In the genomic region with DNA sequence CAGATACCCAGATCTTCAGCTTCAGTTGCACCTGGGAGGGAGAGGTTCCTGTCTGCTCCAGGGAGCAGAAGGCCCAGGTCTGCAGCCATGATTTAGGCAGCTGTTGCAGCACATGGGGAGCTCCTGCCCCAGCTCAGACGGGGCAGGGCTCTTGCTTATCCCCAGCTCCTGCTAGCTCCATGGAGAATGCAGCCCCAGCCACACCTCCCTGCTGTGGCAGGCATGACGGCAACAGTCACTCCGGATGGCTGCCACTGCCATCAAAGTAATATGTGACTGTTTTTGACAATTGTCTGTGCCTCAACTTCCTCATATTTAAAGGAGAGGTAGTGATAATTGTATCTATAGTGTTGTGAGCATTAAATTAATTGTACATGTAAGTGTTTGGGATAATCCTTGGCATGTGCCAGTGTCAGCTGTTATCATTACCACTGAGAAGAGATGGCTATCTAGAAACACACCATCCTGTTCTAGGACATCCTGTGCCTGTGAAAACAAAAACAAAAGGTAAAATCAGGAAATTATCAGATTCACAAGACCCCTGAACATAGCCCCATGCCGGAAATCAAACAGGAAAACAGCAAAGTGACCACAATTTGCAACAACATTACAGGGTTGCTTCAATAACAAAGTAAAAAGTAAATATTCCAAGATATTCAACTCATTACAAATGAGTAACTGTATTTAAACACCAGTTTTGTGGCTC, we compare ENCODE assay signal across 21 cellular contexts.
DNase-seq lines count a peak whose midpoint lies in the region; ATAC-seq, FAIRE-seq and TF ChIP-seq lines count a peak whose summit lies in the region.
"Had no signal": no experiment of that assay in that cellular context is flagged by ENCODE, and none has a peak within 500 bp of the region (broad histone marks: within the 10 kb centered on the region; RNA-seq: fewer than 3 reads in every experiment).

No MANE protein-coding gene starts in this region.

- no peak for ATAC-seq in activated T-cell treated with anti-CD3 and anti-CD28 coated beads, Interleukin-2, amount 50 U/mL, for 72 hours (replicated peaks in 1 of 2)
- peak; percentile 31 to 78 (median 62) for ATAC-seq in T-cell (replicated peaks in 1 of 4)
- no peak for ATAC-seq in stimulated activated naive B cell treated with anti-CD40 and anti-IgM and Interleukin-4, amounts not matched to agents 10 μg/mL and 1 μg/mL and 100 μg/mL, for 72 hours (replicated peaks)

- dilution Hi-C loops in endothelial cell of umbilical vein (cut with MboI; ENCODE audit: extremely low pct_ligation_motif_present, low sequenced_read_pairs) = no loop called here

- no peaks in the 10 kb centered on the region for H3K79me2 ChIP-seq in endothelial cell of umbilical vein (ENCODE audit: control insufficient read depth, insufficient read depth, low read length)

- H4K20me1 ChIP-seq in endothelial cell of umbilical vein (replicated peaks; ENCODE audit: control insufficient read depth, extremely low read depth, insufficient read depth, low read length) = no peaks in the 10 kb centered on the region

- no peak overlapping the region for H4K91ac ChIP-seq in mesenchymal stem cell (ENCODE audit: low read length)

- no peaks in the 10 kb centered on the region for H3K79me1 ChIP-seq in mesenchymal stem cell (replicated peaks; ENCODE audit: low read length, poor library complexity, severe bottlenecking)

- H2AK5ac ChIP-seq in mesenchymal stem cell (ENCODE audit: low read length, severe bottlenecking) = no peak overlapping the region

- H3K36me3 ChIP-seq in endothelial cell of umbilical vein (ENCODE audit: control insufficient read depth in 2 of 2, extremely low read depth in 1 of 2, insufficient read depth in 2 of 2, low read length in 2 of 2) = no peaks in the 10 kb centered on the region
- no peaks in the 10 kb centered on the region for H3K36me3 ChIP-seq in suprapubic skin
- no peaks in the 10 kb centered on the region for H3K36me3 ChIP-seq in mesenchymal stem cell (ENCODE audit: control insufficient read depth in 1 of 2, insufficient read depth in 2 of 2, low read depth in 1 of 2, low read length in 2 of 2)
- H3K36me3 ChIP-seq: HAP-1, MG63, sigmoid colon had no signal

- peak overlapping the region; percentile 41 for H3K27ac ChIP-seq in endothelial cell of umbilical vein (ENCODE audit: insufficient read depth, low read depth, low read length)
- H3K27ac ChIP-seq in suprapubic skin = no peak overlapping the region
- H3K27ac ChIP-seq in mesenchymal stem cell (ENCODE audit: low read length, poor library complexity, severe bottlenecking) = no peak overlapping the region
- H3K27ac ChIP-seq: PC-9 had no signal

- no peak for TF ChIP-seq POLR2A in endothelial cell of umbilical vein (IDR thresholded peaks at IDR 0.05; ENCODE audit: low read depth, low read length)
- no peak for TF ChIP-seq POLR2A in suprapubic skin (IDR thresholded peaks at IDR 0.05)

- H3K23ac ChIP-seq in mesenchymal stem cell (ENCODE audit: low read length in 2 of 2) = no peak overlapping the region

- H2BK15ac ChIP-seq in mesenchymal stem cell (ENCODE audit: low read depth, poor library complexity, severe bottlenecking) = no peak overlapping the region

- H3K4me2 ChIP-seq in endothelial cell of umbilical vein (ENCODE audit: insufficient read depth, low read length) (peak overlapping the region; percentile 51), mesenchymal stem cell (ENCODE audit: low read length, poor library complexity, severe bottlenecking) (no peak overlapping the region)
- H3K4me2 ChIP-seq: PC-9 had no signal

- no peak overlapping the region for H3K18ac ChIP-seq in mesenchymal stem cell (ENCODE audit: low read depth in 1 of 2, low read length in 2 of 2)

- no peak overlapping the region for H3K4me3 Mint-ChIP-seq in activated T-cell treated with anti-CD3 and anti-CD28 coated beads, Interleukin-2, amount 50 U/mL, for 72 hours
- peak overlapping the region in 2 of 3 donors; percentile 25 to 49 for H3K4me3 Mint-ChIP-seq in T-cell
- H3K4me3 Mint-ChIP-seq in stimulated activated naive B cell treated with anti-CD40 and anti-IgM and Interleukin-4, amounts not matched to agents 10 μg/mL and 1 μg/mL and 100 μg/mL, for 72 hours = no peak overlapping the region
- H3K4me3 Mint-ChIP-seq: type B pancreatic cell had no signal

- H3K4me3 ChIP-seq in endothelial cell of umbilical vein (replicated peaks in 1 of 3; ENCODE audit: insufficient read depth in 1 of 3, low read depth in 1 of 3, low read length in 3 of 3) (no peak overlapping the region), suprapubic skin (no peak overlapping the region), mesenchymal stem cell (ENCODE audit: insufficient read depth in 1 of 2, low read depth in 1 of 2, low read length in 2 of 2) (no peak overlapping the region)
- H3K4me3 ChIP-seq: HAP-1, MG63, PC-9, sigmoid colon had no signal

- peaks cover 2 to 3% of the 10 kb centered on the region in 2 donors for H3K9me3 Mint-ChIP-seq in activated T-cell treated with anti-CD3 and anti-CD28 coated beads, Interleukin-2, amount 50 U/mL, for 72 hours
- H3K9me3 Mint-ChIP-seq in T-cell = peaks cover 2 to 4% (median 4%) of the 10 kb centered on the region in 3 donors
- no peaks in the 10 kb centered on the region for H3K9me3 Mint-ChIP-seq in stimulated activated naive B cell treated with anti-CD40 and anti-IgM and Interleukin-4, amounts not matched to agents 10 μg/mL and 1 μg/mL and 100 μg/mL, for 72 hours
- H3K9me3 Mint-ChIP-seq: type B pancreatic cell had no signal

- BruUV-seq in endothelial cell of umbilical vein (replicated peaks; lab: Mats Ljungman, UMichigan) = no TSS peak

- WGBS in suprapubic skin = 62% methylated on average over 1 of the region's 4 CpGs
- 81% methylated on average over 4 of the region's 4 CpGs for WGBS in mesenchymal stem cell

- H3K4ac ChIP-seq in mesenchymal stem cell (ENCODE audit: low read depth in 1 of 2, low read length in 2 of 2) = no peak overlapping the region

- H3K4me1 Mint-ChIP-seq in activated T-cell treated with anti-CD3 and anti-CD28 coated beads, Interleukin-2, amount 50 U/mL, for 72 hours (ENCODE audit: low read depth) = peaks cover 11% of the 10 kb centered on the region
- peaks cover 25 to 33% (median 28%) of the 10 kb centered on the region in 3 donors for H3K4me1 Mint-ChIP-seq in T-cell
- H3K4me1 Mint-ChIP-seq in stimulated activated naive B cell treated with anti-CD40 and anti-IgM and Interleukin-4, amounts not matched to agents 10 μg/mL and 1 μg/mL and 100 μg/mL, for 72 hours = peaks cover 0 to 4% of the 10 kb centered on the region in 2 donors

- H2AFZ ChIP-seq in endothelial cell of umbilical vein (ENCODE audit: low read depth, low read length) = peak overlapping the region; percentile 28
- H2AFZ ChIP-seq in mesenchymal stem cell (ENCODE audit: low read depth, low read length) = no peak overlapping the region
- H2AFZ ChIP-seq: PC-9 had no signal

- H3K14ac ChIP-seq in mesenchymal stem cell (ENCODE audit: low read length in 2 of 2) = no peak overlapping the region

- no peak overlapping the region for H2BK120ac ChIP-seq in mesenchymal stem cell (ENCODE audit: low read depth, low read length)

- peak; percentile 62 for FAIRE-seq in endothelial cell of umbilical vein (lab: Jason Lieb, UNC)

- TF ChIP-seq EP300 in suprapubic skin (IDR thresholded peaks at IDR 0.05) = no peak

- H3K36me3 Mint-ChIP-seq in activated T-cell treated with anti-CD3 and anti-CD28 coated beads, Interleukin-2, amount 50 U/mL, for 72 hours (ENCODE audit: insufficient read depth in 2 of 2) = peaks cover 1 to 3% of the 10 kb centered on the region in 2 donors
- peaks cover 3% of the 10 kb centered on the region for H3K36me3 Mint-ChIP-seq in T-cell
- H3K36me3 Mint-ChIP-seq in stimulated activated naive B cell treated with anti-CD40 and anti-IgM and Interleukin-4, amounts not matched to agents 10 μg/mL and 1 μg/mL and 100 μg/mL, for 72 hours = peaks cover 0 to 5% of the 10 kb centered on the region in 2 donors
- H3K36me3 Mint-ChIP-seq: type B pancreatic cell had no signal

- no peaks in the 10 kb centered on the region for H3K27me3 Mint-ChIP-seq in activated T-cell treated with anti-CD3 and anti-CD28 coated beads, Interleukin-2, amount 50 U/mL, for 72 hours (ENCODE audit: low read depth)
- H3K27me3 Mint-ChIP-seq in T-cell = no peaks in the 10 kb centered on the region
- H3K27me3 Mint-ChIP-seq in stimulated activated naive B cell treated with anti-CD40 and anti-IgM and Interleukin-4, amounts not matched to agents 10 μg/mL and 1 μg/mL and 100 μg/mL, for 72 hours = no peaks in the 10 kb centered on the region
- H3K27me3 Mint-ChIP-seq: type B pancreatic cell had no signal

- H3K27me3 ChIP-seq in endothelial cell of umbilical vein (ENCODE audit: control insufficient read depth in 2 of 2, insufficient read depth in 2 of 2, low read length in 2 of 2) (no peaks in the 10 kb centered on the region), suprapubic skin (no peaks in the 10 kb centered on the region), mesenchymal stem cell (ENCODE audit: control insufficient read depth in 1 of 2, insufficient read depth in 1 of 2, low read length in 2 of 2) (no peaks in the 10 kb centered on the region)
- H3K27me3 ChIP-seq: MG63, sigmoid colon had no signal

- POLR2A ChIA-PET in T-cell (lab: Charles Lee) = no interaction called here
- POLR2A ChIA-PET in endothelial cell of umbilical vein (lab: Charles Lee) = no interaction called here

- no peaks in the 10 kb centered on the region for H3K9me3 ChIP-seq in endothelial cell of umbilical vein (replicated peaks; ENCODE audit: control insufficient read depth, insufficient read depth, low read length)
- no peaks in the 10 kb centered on the region for H3K9me3 ChIP-seq in suprapubic skin
- H3K9me3 ChIP-seq in mesenchymal stem cell (ENCODE audit: control insufficient read depth, low read length) = no peaks in the 10 kb centered on the region
- H3K9me3 ChIP-seq: Caco-2, MG63, sigmoid colon had no signal

- H4K8ac ChIP-seq in mesenchymal stem cell (ENCODE audit: low read length) = no peak overlapping the region

- H2BK12ac ChIP-seq in mesenchymal stem cell (ENCODE audit: low read length in 2 of 2) = no peak overlapping the region

- TF ChIP-seq CTCF in endothelial cell of umbilical vein (IDR thresholded peaks at IDR 0.05; ENCODE audit: extremely low read depth in 1 of 2, insufficient read depth in 1 of 2, low read depth in 1 of 2, low read length in 2 of 2) (no peak), suprapubic skin (IDR thresholded peaks at IDR 0.05) (no peak)

- peak overlapping the region; percentile 75 for H3K27ac Mint-ChIP-seq in activated T-cell treated with anti-CD3 and anti-CD28 coated beads, Interleukin-2, amount 50 U/mL, for 72 hours
- no peak overlapping the region for H3K27ac Mint-ChIP-seq in T-cell
- H3K27ac Mint-ChIP-seq in stimulated activated naive B cell treated with anti-CD40 and anti-IgM and Interleukin-4, amounts not matched to agents 10 μg/mL and 1 μg/mL and 100 μg/mL, for 72 hours = peak overlapping the region; percentile 28
- H3K27ac Mint-ChIP-seq: type B pancreatic cell had no signal

- H2BK5ac ChIP-seq in mesenchymal stem cell (ENCODE audit: low read depth, low read length, poor library complexity, severe bottlenecking) = no peak overlapping the region

- intact Hi-C loops in endothelial cell of umbilical vein (cut with micrococcal nuclease) = loop anchor here (1.0 to 10.0 kb wide), 4 partner anchors 12 to 277 kb away; no protein-coding TSS in a partner anchor

- CTCF ChIA-PET in T-cell (lab: Charles Lee) = no interaction called here
- CTCF ChIA-PET in endothelial cell of umbilical vein (lab: Charles Lee) = interaction anchor here (0.6 to 1.1 kb wide), 2 partner anchors 32 to 54 kb away, joined by 3 to 4 read pairs; no protein-coding TSS in a partner anchor

- H3K4me1 ChIP-seq in endothelial cell of umbilical vein (ENCODE audit: control insufficient read depth, extremely low read depth, insufficient read depth, low read length) = peaks cover 20% of the 10 kb centered on the region
- H3K4me1 ChIP-seq in suprapubic skin = peaks cover 3% of the 10 kb centered on the region
- no peaks in the 10 kb centered on the region for H3K4me1 ChIP-seq in mesenchymal stem cell (ENCODE audit: control insufficient read depth, insufficient read depth, low read depth, low read length)
- H3K4me1 ChIP-seq: Caco-2, HAP-1 had no signal

- H3K9ac ChIP-seq in endothelial cell of umbilical vein (replicated peaks; ENCODE audit: extremely low read depth, insufficient read depth, low read length) (peak overlapping the region; percentile 41), mesenchymal stem cell (ENCODE audit: low read length) (no peak overlapping the region)

- no peak for DNase-seq in activated T-cell treated with anti-CD3 and anti-CD28 coated beads, Interleukin-2, amount 50 U/mL, for 72 hours
- no peak for DNase-seq in activated T-cell treated with anti-CD3 and anti-CD28 coated beads, Interleukin-2, amount 50 U/mL, for 48 hours
- DNase-seq in T-cell = peak in 3 of 34 experiments; percentile 14 to 56 (median 23)
- DNase-seq in endothelial cell of umbilical vein (ENCODE audit: low read depth, low spot score) = peak; percentile 75
- no peak for DNase-seq in stimulated activated naive B cell treated with anti-CD40 and anti-IgM and Interleukin-4, amounts not matched to agents 10 μg/mL and 1 μg/mL and 100 μg/mL, for 72 hours
- DNase-seq in NK-92 treated with Interleukin-12 subunit alpha and Interleukin-12 subunit beta, amount 100 ng/mL, for 24 hours (lab: John Stamatoyannopoulos, UW) = no peak
- DNase-seq in suprapubic skin (ENCODE audit: low spot score in 2 of 2) = no peak
- DNase-seq in mesenchymal stem cell = no peak
- DNase-seq: activated T-cell treated with anti-CD3 and anti-CD28 coated beads for 4 hours; amygdala; Caco-2; GF-D8; MG63; NCI-H2029; NCI-H524; occipital lobe; PC-9; sigmoid colon; stimulated activated CD4-positive, alpha-beta T cell treated with anti-CD3 and anti-CD28 coated beads, Interleukin-4, amount 100 ng/mL, for 24 hours had no signal

- no peaks in the 10 kb centered on the region for H3K9me1 ChIP-seq in endothelial cell of umbilical vein (replicated peaks; ENCODE audit: control insufficient read depth, extremely low read depth, insufficient read depth, low read length)

Comparison
In these comparisons a context has a peak if more than half of its experiments do, and no peak if none do; other contexts are left out.
1. ATAC-seq: peak in T-cell (4 of 4); none in activated T-cell treated with anti-CD3 and anti-CD28 coated beads, Interleukin-2, amount 50 U/mL, for 72 hours (0 of 2) and stimulated activated naive B cell treated with anti-CD40 and anti-IgM and Interleukin-4, amounts not matched to agents 10 μg/mL and 1 μg/mL and 100 μg/mL, for 72 hours (0 of 2).
2. H3K27ac Mint-ChIP-seq: peak in activated T-cell treated with anti-CD3 and anti-CD28 coated beads, Interleukin-2, amount 50 U/mL, for 72 hours (single experiment) and stimulated activated naive B cell treated with anti-CD40 and anti-IgM and Interleukin-4, amounts not matched to agents 10 μg/mL and 1 μg/mL and 100 μg/mL, for 72 hours (single experiment); none in T-cell (0 of 2).
3. H3K4me3 Mint-ChIP-seq: peak in T-cell (2 of 3); none in activated T-cell treated with anti-CD3 and anti-CD28 coated beads, Interleukin-2, amount 50 U/mL, for 72 hours (0 of 2) and stimulated activated naive B cell treated with anti-CD40 and anti-IgM and Interleukin-4, amounts not matched to agents 10 μg/mL and 1 μg/mL and 100 μg/mL, for 72 hours (0 of 2).